Comparison of ENCODE assay signal across 8 cellular contexts in genomic region chr9:40991100-40991740, GRCh38.
DNase-seq lines count a peak whose midpoint lies in the region; TF ChIP-seq lines count a peak whose summit lies in the region.
"Not testable (repeated sequence)": the region's sequence is repeated elsewhere in the genome, so short reads cannot be mapped to it uniquely, and the experiment has no call there.

No MANE protein-coding gene starts in this region.

- not testable (repeated sequence) for H3K27ac Mint-ChIP-seq in MCF 10A (ENCODE audit: low read depth, unreplicated experiment)

- not testable (repeated sequence) for H3K27me3 ChIP-seq in BLaER1 treated with 17β-estradiol and CSF1 and Interleukin-3, amounts not matched to agents 10 nM and 100 nM; ovary; thymus (ENCODE audit: control insufficient read depth, insufficient read depth)

- WGBS in ovary, 3 donors = 47 to 56% (median 50%) methylated on average over 20 of the region's 20 CpGs
- WGBS in thymus = 56% methylated on average over 20 of the region's 20 CpGs

- H3K4me2 ChIP-seq in BLaER1 treated with 17β-estradiol and CSF1 and Interleukin-3, amounts not matched to agents 10 nM and 100 nM = peak overlapping the region; percentile 68 to 96 (median 80)

- CTCF ChIA-PET in HEK293 (lab: Yijun Ruan, JAX); RWPE1 (lab: Yijun Ruan, JAX): not testable (repeated sequence)
- CTCF ChIA-PET in MCF 10A (lab: Yijun Ruan, JAX) = interaction anchor here (0.7 kb wide), 1 partner anchor 42 kb away, joined by 4 read pairs; no protein-coding TSS in a partner anchor

- intact Hi-C loops in MCF 10A (cut with micrococcal nuclease); ovary (cut with DNase I): not testable (repeated sequence)

- peak overlapping the region; percentile 86 to 99 (median 91) for H3K9ac ChIP-seq in BLaER1 treated with 17β-estradiol and CSF1 and Interleukin-3, amounts not matched to agents 10 nM and 100 nM

- H3K36me3 ChIP-seq in BLaER1 treated with 17β-estradiol and CSF1 and Interleukin-3, amounts not matched to agents 10 nM and 100 nM = peaks cover 3 to 15% (median 12%) of the 10 kb centered on the region in 11 experiments; a peak in 15 of 22 replicates
- H3K36me3 ChIP-seq in HEK293 (ENCODE audit: control insufficient read depth in 2 of 2, insufficient read depth in 1 of 2, low read length in 2 of 2); ovary; thymus (ENCODE audit: control insufficient read depth, insufficient read depth): not testable (repeated sequence)

- H3K4me3 ChIP-seq in BLaER1 treated with 17β-estradiol and CSF1 and Interleukin-3, amounts not matched to agents 10 nM and 100 nM = peak overlapping the region; percentile 71 to 97 (median 82)
- H3K4me3 ChIP-seq in HEK293 (ENCODE audit: low read depth, low read length) = peak overlapping the region; percentile 61
- H3K4me3 ChIP-seq in fibroblast of pulmonary artery (replicated peaks; ENCODE audit: low read depth, low read length) = peak overlapping the region; percentile 82
- peak overlapping the region; percentile 74 for H3K4me3 ChIP-seq in ovary
- peak overlapping the region; percentile 53 for H3K4me3 ChIP-seq in thymus (ENCODE audit: low read length)

- not testable (repeated sequence) for TF ChIP-seq POLR2A in ovary (IDR thresholded peaks at IDR 0.05)

- peaks cover 13 to 39% (median 24%) of the 10 kb centered on the region in 10 experiments for H3K4me1 ChIP-seq in BLaER1 treated with 17β-estradiol and CSF1 and Interleukin-3, amounts not matched to agents 10 nM and 100 nM
- not testable (repeated sequence) for H3K4me1 ChIP-seq in HEK293 (ENCODE audit: control insufficient read depth, insufficient read depth, low read length); ovary (ENCODE audit: insufficient read depth); thymus (ENCODE audit: control insufficient read depth, insufficient read depth, low read length)

- H3K36me3 Mint-ChIP-seq in MCF 10A (ENCODE audit: insufficient read depth, unreplicated experiment) = not testable (repeated sequence)

- DNase-seq in RWPE1 (ENCODE audit: low spot score); MCF 10A (ENCODE audit: unreplicated experiment); ovary: not testable (repeated sequence)
- DNase-seq in fibroblast of pulmonary artery (ENCODE audit: low read depth) (peak; percentile 0), kidney tubule cell (ENCODE audit: low spot score) (peak; percentile 13)

- not testable (repeated sequence) for H3K27me3 Mint-ChIP-seq in MCF 10A (ENCODE audit: insufficient read depth, unreplicated experiment)

- peak overlapping the region; percentile 83 to 99 (median 91) for H3K27ac ChIP-seq in BLaER1 treated with 17β-estradiol and CSF1 and Interleukin-3, amounts not matched to agents 10 nM and 100 nM
- H3K27ac ChIP-seq in HEK293 (ENCODE audit: extremely low read depth, low read depth, low read length) = peak overlapping the region; percentile 87; the same call in 1 of the 2 replicates
- peak overlapping the region; percentile 89 for H3K27ac ChIP-seq in RWPE1
- peak overlapping the region; percentile 72 to 84 for H3K27ac ChIP-seq in ovary
- peak overlapping the region; percentile 96 for H3K27ac ChIP-seq in thymus (ENCODE audit: low read depth)

- peaks cover 12% of the 10 kb centered on the region for H3K4me1 Mint-ChIP-seq in MCF 10A (ENCODE audit: insufficient read depth, unreplicated experiment)

- POLR2A ChIA-PET in HEK293 (lab: Yijun Ruan, JAX) (interaction anchor here (0.6 to 1.2 kb wide), 3 partner anchors 9 to 97 kb away, joined by 3 read pairs; no protein-coding TSS in a partner anchor), MCF 10A (lab: Yijun Ruan, JAX) (interaction anchor here (1.2 to 1.3 kb wide), 2 partner anchors 10 to 84 kb away, joined by 4 to 6 read pairs; no protein-coding TSS in a partner anchor)
- POLR2A ChIA-PET in RWPE1 (lab: Yijun Ruan, JAX; ENCODE audit: low non-redundant PET) = not testable (repeated sequence)

- H3K4me3 Mint-ChIP-seq in MCF 10A (ENCODE audit: unreplicated experiment) = not testable (repeated sequence)

- peaks cover 0 to 11% (median 5%) of the 10 kb centered on the region in 11 experiments; a peak in 10 of 22 replicates for H3K9me3 ChIP-seq in BLaER1 treated with 17β-estradiol and CSF1 and Interleukin-3, amounts not matched to agents 10 nM and 100 nM (replicated peaks in 1 of 11)
- H3K9me3 ChIP-seq in HEK293 (ENCODE audit: control insufficient read depth, insufficient read depth, low read depth, low read length); ovary; thymus (ENCODE audit: control insufficient read depth): not testable (repeated sequence)

- not testable (repeated sequence) for H3K9me3 Mint-ChIP-seq in MCF 10A (ENCODE audit: unreplicated experiment)

- BruUV-seq in MCF 10A (replicated peaks; lab: Mats Ljungman, UMichigan) = TSS peak; percentile 49

- not testable (repeated sequence) for TF ChIP-seq CTCF in HEK293 (tag by site-specific recombination; IDR thresholded peaks at IDR 0.05); RWPE1 (conservative IDR thresholded peaks at IDR 0.05; ENCODE audit: low read depth); MCF 10A (IDR thresholded peaks at IDR 0.05; ENCODE audit: unreplicated experiment); fibroblast of pulmonary artery (IDR thresholded peaks at IDR 0.05; ENCODE audit: low read length, missing control alignments); ovary (IDR thresholded peaks at IDR 0.05)

- not testable (repeated sequence) for H4K20me1 ChIP-seq in BLaER1 treated with 17β-estradiol and CSF1 and Interleukin-3, amounts not matched to agents 10 nM and 100 nM

- TF ChIP-seq EP300 in ovary (IDR thresholded peaks at IDR 0.05) = not testable (repeated sequence)

TF ChIP-seq in HEK293, 187 proteins besides CTCF, POLR2A, EP300 and RAD21:
- TF ChIP-seq ZNF623 (tag by site-specific recombination; IDR thresholded peaks at IDR 0.05) = 0 out of 2 replicates have a peak, but pooled peaks have one; percentile 16
- 0 out of 2 replicates have a peak, but pooled peaks have one; percentile 22 for TF ChIP-seq ZNF548 (tag by site-specific recombination; IDR thresholded peaks at IDR 0.05)
